ENCODE assay signal across 9 cellular contexts in the genomic region with DNA sequence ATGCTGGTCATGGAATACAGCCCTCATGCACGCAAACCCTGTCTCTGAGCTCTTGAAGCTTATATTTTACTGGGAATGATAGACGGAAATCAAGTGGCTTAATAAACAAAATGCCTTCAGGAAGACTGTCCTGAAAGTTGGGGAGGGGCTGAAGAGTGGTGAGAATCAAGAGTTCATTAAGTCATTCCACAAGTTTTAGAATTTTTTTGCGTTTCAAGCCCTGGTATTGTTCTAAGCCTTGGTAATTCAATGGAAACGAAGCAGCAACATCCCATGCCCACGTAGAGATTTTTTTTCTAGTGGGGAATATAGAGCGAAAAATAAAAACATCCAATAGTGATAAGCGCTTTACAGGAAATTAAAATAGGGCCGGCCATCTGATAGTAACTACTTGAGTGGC. TPM values are rescaled to one million over a fixed set of nuclear protein-coding genes. Genes with fewer than 3 reads are reported as not detected.
A peak's percentile ranks its signal among the peaks of the same experiment; 100 is the strongest.
DNase-seq lines count a peak whose midpoint lies in the region; ATAC-seq, FAIRE-seq and TF ChIP-seq lines count a peak whose summit lies in the region.
"Had no signal": no experiment of that assay in that cellular context is flagged by ENCODE, and none has a peak within 500 bp of the region (broad histone marks: within the 10 kb centered on the region; RNA-seq: fewer than 3 reads in every experiment).

No MANE protein-coding gene starts in this region.

- no peak for FAIRE-seq in GM12878 (lab: Jason Lieb, UNC)
- FAIRE-seq: colon had no signal

- no peak for TF ChIP-seq EP300 in GM12878 (IDR thresholded peaks at IDR 0.05; ENCODE audit: borderline replicate concordance in 1 of 2, control insufficient read depth in 1 of 2, low read depth in 2 of 2, low read length in 2 of 2)
- TF ChIP-seq EP300 in transverse colon (IDR thresholded peaks at IDR 0.05; ENCODE audit: low read depth) = no peak

- H3K9me3 Mint-ChIP-seq in activated T-cell treated with anti-CD3 and anti-CD28 coated beads, Interleukin-2, amount 50 U/mL, for 4 hours = no peaks in the 10 kb centered on the region

- CTCF ChIA-PET in GM12878 (lab: Yijun Ruan, JAX) = interaction anchor here (1.3 to 6.2 kb wide), 3 partner anchors 27 to 51 kb away, joined by 6 to 56 read pairs (median 13); partner anchors contain the start of gene SLC25A35

- H3K4me1 ChIP-seq in GM12878 (ENCODE audit: control insufficient read depth, insufficient read depth, low read length) (peaks cover 10% of the 10 kb centered on the region), lung (ENCODE audit: control insufficient read depth in 2 of 2, insufficient read depth in 2 of 2, low read length in 2 of 2) (peaks cover 4 to 6% of the 10 kb centered on the region in 2 donors), transverse colon (peaks cover 7 to 18% (median 15%) of the 10 kb centered on the region in 4 donors)

- peak overlapping the region; percentile 87 for H2AFZ ChIP-seq in GM12878 (ENCODE audit: control insufficient read depth, low read depth, low read length)

- H3K4me1 Mint-ChIP-seq in activated T-cell treated with anti-CD3 and anti-CD28 coated beads, Interleukin-2, amount 50 U/mL, for 4 hours (ENCODE audit: low read depth) = peaks cover 39% of the 10 kb centered on the region

- peak overlapping the region; percentile 100 for H3K9ac ChIP-seq in GM12878 (ENCODE audit: control insufficient read depth, insufficient read depth, low read length)

- TF ChIP-seq CTCF in GM12878 (IDR thresholded peaks at IDR 0.05 in 2 of 3, conservative IDR thresholded peaks at IDR 0.05 in 1 of 3; ENCODE audit: control insufficient read depth in 2 of 3, extremely low read depth in 1 of 3, insufficient read depth in 1 of 3, low read depth in 3 of 3, low read length in 3 of 3) (no peak), lung (IDR thresholded peaks at IDR 0.05; ENCODE audit: control extremely low read depth, extremely low read depth) (no peak), transverse colon (IDR thresholded peaks at IDR 0.05) (no peak)

- BruUV-seq in GM12878 (replicated peaks; lab: Mats Ljungman, UMichigan) = no TSS peak

- DNase-seq in activated T-cell treated with anti-CD3 and anti-CD28 coated beads, Interleukin-2, amount 50 U/mL, for 4 hours = no peak
- no peak for DNase-seq in activated T-cell treated with anti-CD3 and anti-CD28 coated beads, Interleukin-2, amount 50 U/mL, for 48 hours
- DNase-seq in GM12878 (ENCODE audit: low read depth, low spot score) (no peak), lung (ENCODE audit: low spot score) (no peak), transverse colon (no peak), NCI-H345 (lab: John Stamatoyannopoulos, UW) (no peak), GF-D8 (lab: John Stamatoyannopoulos, UW) (no peak), dedifferentiated amniotic fluid mesenchymal stem cell (ENCODE audit: extremely low spot score) (no peak)

- TF ChIP-seq RAD21 in GM12878 (IDR thresholded peaks at IDR 0.05; ENCODE audit: insufficient read depth, low read depth, low read length) = no peak

- H3K4me3 ChIP-seq in GM12878 (peak overlapping the region; percentile 100), lung (peak overlapping the region; percentile 87), transverse colon (peak overlapping the region; percentile 56 to 87 (median 62))

- peaks cover 2% of the 10 kb centered on the region; the same call in 1 of the 3 replicates for H3K9me3 ChIP-seq in GM12878 (replicated peaks; ENCODE audit: control insufficient read depth, insufficient read depth, low read length)
- H3K9me3 ChIP-seq in lung (ENCODE audit: control insufficient read depth in 2 of 2, insufficient read depth in 1 of 2, low read length in 1 of 2) = no peaks in the 10 kb centered on the region
- H3K9me3 ChIP-seq in transverse colon = no peaks in the 10 kb centered on the region

- H3K27me3 ChIP-seq in GM12878 (replicated peaks in 1 of 2; ENCODE audit: control insufficient read depth in 2 of 2, insufficient read depth in 2 of 2, low read length in 1 of 2) (no peaks in the 10 kb centered on the region), lung (ENCODE audit: control insufficient read depth, insufficient read depth) (no peaks in the 10 kb centered on the region), transverse colon (no peaks in the 10 kb centered on the region)

- peaks cover 24% of the 10 kb centered on the region for H3K36me3 Mint-ChIP-seq in activated T-cell treated with anti-CD3 and anti-CD28 coated beads, Interleukin-2, amount 50 U/mL, for 4 hours (ENCODE audit: insufficient read depth)

- peaks cover 4 to 7% of the 10 kb centered on the region in 2 experiments; a peak in 3 of 4 replicates for H3K36me3 ChIP-seq in GM12878 (ENCODE audit: control insufficient read depth in 2 of 2, insufficient read depth in 2 of 2, low read length in 1 of 2)
- H3K36me3 ChIP-seq in lung (ENCODE audit: control insufficient read depth in 2 of 2, insufficient read depth in 2 of 2, low read length in 2 of 2) = peaks cover 0 to 6% of the 10 kb centered on the region in 2 donors
- H3K36me3 ChIP-seq in transverse colon = no peaks in the 10 kb centered on the region

- WGBS in GM12878 (ENCODE audit: insufficient coverage, insufficient replicate concordance, low lambda C conversion rate, missing lambda C conversion rate) = under 1% methylated on average over 8 of the region's 8 CpGs
- 11 to 14% methylated on average over 8 of the region's 8 CpGs for WGBS in lung, 2 donors
- WGBS in transverse colon (ENCODE audit: low coverage in 1 of 2), 2 donors = 11 to 28% methylated on average over 3 to 8 of the region's 8 CpGs

- POLR2A ChIA-PET in GM12878 (lab: Charles Lee) = interaction anchor here (0.6 to 9.6 kb wide), 9 partner anchors 12 to 128 kb away, joined by 4 to 161 read pairs (median 19); partner anchors contain the start of genes AURKB, BORCS6, RANGRF and SLC25A35

- in situ Hi-C loops in GM12878 (cut with MboI) = no loop called here
- in situ Hi-C loops in transverse colon (cut with MboI; ENCODE audit: low pct_ligation_motif_present in 1 of 4, low pct_unique_long_range_greater_than_20kb in 1 of 4, low sequenced_read_pairs in 3 of 4) = no loop called here

- intact Hi-C loops in GM12878 (cut with micrococcal nuclease; ENCODE audit: unreplicated experiment) = loop anchor here (2.0 kb wide), 3 partner anchors 39 to 63 kb away; partner anchors contain the start of gene RANGRF
- intact Hi-C loops in transverse colon (cut with DNase I; ENCODE audit: low total_unique reads) = no loop called here

- peak overlapping the region; percentile 73 for H3K4me2 ChIP-seq in GM12878 (ENCODE audit: control insufficient read depth, insufficient read depth)

- RAD21 ChIA-PET in GM12878 (lab: Charles Lee; ENCODE audit: unreplicated experiment) = interaction anchor here (0.9 to 5.0 kb wide), 5 partner anchors 27 to 46 kb away, joined by 3 to 58 read pairs (median 4); partner anchors contain the start of genes AURKB, RANGRF and SLC25A35

- peak overlapping the region; percentile 97 for H3K4me3 Mint-ChIP-seq in activated T-cell treated with anti-CD3 and anti-CD28 coated beads, Interleukin-2, amount 50 U/mL, for 4 hours

- no peak for ATAC-seq in activated T-cell treated with anti-CD3 and anti-CD28 coated beads, Interleukin-2, amount 50 U/mL, for 4 hours
- ATAC-seq in GM12878 (no peak), lung (ENCODE audit: insufficient read depth, low FRiP score) (no peak)

- H3K79me2 ChIP-seq in GM12878 (ENCODE audit: control insufficient read depth, insufficient read depth, low read length) = peaks cover 49% of the 10 kb centered on the region

- TF ChIP-seq POLR2A in GM12878 (IDR thresholded peaks at IDR 0.05; ENCODE audit: low read depth, low read length) = no peak
- no peak for TF ChIP-seq POLR2A in transverse colon (IDR thresholded peaks at IDR 0.05)

- H4K20me1 ChIP-seq in GM12878 (ENCODE audit: control insufficient read depth, insufficient read depth) = no peaks in the 10 kb centered on the region

- peak overlapping the region; percentile 100 for H3K27ac ChIP-seq in GM12878 (ENCODE audit: control insufficient read depth, insufficient read depth)
- H3K27ac ChIP-seq in lung (ENCODE audit: low read depth in 1 of 2, low read length in 1 of 2) = peak overlapping the region; percentile 78 to 97
- peak overlapping the region; percentile 98 to 100 (median 100) for H3K27ac ChIP-seq in transverse colon

- H3K27me3 Mint-ChIP-seq in activated T-cell treated with anti-CD3 and anti-CD28 coated beads, Interleukin-2, amount 50 U/mL, for 4 hours (ENCODE audit: low read depth) = no peaks in the 10 kb centered on the region

- SMC1A ChIA-PET in GM12878 (lab: Charles Lee; ENCODE audit: uncharacterized antibody, unreplicated experiment) = interaction anchor here (0.6 to 4.9 kb wide), 8 partner anchors 11 to 702 kb away, joined by 3 to 64 read pairs (median 4); partner anchors contain the start of genes KRABD2, RANGRF and SLC25A35

RNA-seq across cellular contexts. Expression of gene PFAS, which starts 0.5 kb away (rescaled TPM):
- 100 to 1,000 TPM; 222 to 271 (median 254) TPM for total RNA-seq in activated T-cell treated with anti-CD3 and anti-CD28 coated beads, Interleukin-2, amount 50 U/mL, for 4 hours
- 63.4 and 75.4 TPM in 2 replicates for total RNA-seq in GM12878 (2013; cell fraction: nucleolus; rRNA removed)
- 65.5 and 73.4 TPM in 2 replicates for total RNA-seq in GM12878 (2014; rRNA removed)
- 25.8 and 30.3 TPM in 2 replicates for total RNA-seq in GM12878 (2014; rRNA removed; fragmentation: Illumina TruSeq; extraction: Trizol)
- total RNA-seq in GM12878 (2021) = 113 and 122 TPM in 2 replicates
- 23.9 TPM for polyA plus RNA-seq in GM12878 (2011; ENCODE audit: low read depth)
- polyA plus RNA-seq in GM12878 (2011; rRNA removed) = 18.8 and 42.4 TPM in 2 replicates
- 34.4 and 37.7 TPM in 2 replicates for polyA plus RNA-seq in GM12878 (2011; cell fraction: cytosol; rRNA removed)
- polyA plus RNA-seq in GM12878 (2011; cell fraction: nucleus; rRNA removed) = 85.3 and 143 TPM in 2 replicates
- polyA plus RNA-seq in GM12878 (2012) = 24.8 and 37.2 TPM in 2 replicates
- polyA plus RNA-seq in GM12878 (2014; fragmentation: Illumina TruSeq; extraction: Trizol) = 31.3 and 36.4 TPM in 2 replicates
- 10 to 100 TPM; 13.9 to 16.1 TPM for polyA plus RNA-seq in GM12878 (2014; fragmentation: Nextera tagmentation; extraction: Ambion mirVana)
- polyA plus RNA-seq in GM12878 (2014; rRNA removed) = 51.9 and 63.8 TPM in 2 replicates
- polyA plus RNA-seq in GM12878 (2016; fragmentation: Nextera tagmentation; extraction: Ambion mirVana) = 10 to 100 TPM; 72.1 to 77.0 TPM
- 56.5 and 90.4 TPM in 2 replicates for polyA minus RNA-seq in GM12878 (2011; rRNA and poly(A)+ RNA removed)
- polyA minus RNA-seq in GM12878 (2011; cell fraction: cytosol; rRNA and poly(A)+ RNA removed) = 34.6 and 38.9 TPM in 2 replicates
- 38.6 and 68.2 TPM in 2 replicates for polyA minus RNA-seq in GM12878 (2011; cell fraction: nucleus; rRNA and poly(A)+ RNA removed)
- 10 to 100 TPM; 20.1 to 47.6 TPM for total RNA-seq in lung
- 10 to 100 TPM; 14.0 to 15.3 TPM for polyA plus RNA-seq in lung
- 10 to 100 TPM in 2 of 4 donors, 1 to 10 TPM in 1, under 1 TPM in 1; 0.75 to 24.9 (median 8.9) TPM for total RNA-seq in transverse colon

RNA-seq across cellular contexts. Expression of gene CTC1, which starts 1.8 kb away (rescaled TPM):
- 10 to 100 TPM; 51.2 to 56.7 (median 53.9) TPM for total RNA-seq in activated T-cell treated with anti-CD3 and anti-CD28 coated beads, Interleukin-2, amount 50 U/mL, for 4 hours
- total RNA-seq in GM12878 (2013; cell fraction: nucleolus; rRNA removed) = 125 and 136 TPM in 2 replicates
- 13.9 and 14.6 TPM in 2 replicates for total RNA-seq in GM12878 (2014; rRNA removed)
- total RNA-seq in GM12878 (2014; rRNA removed; fragmentation: Illumina TruSeq; extraction: Trizol) = 9.9 and 12.3 TPM in 2 replicates
- total RNA-seq in GM12878 (2021) = 40.7 and 45.7 TPM in 2 replicates
- 16.0 TPM for polyA plus RNA-seq in GM12878 (2011; ENCODE audit: low read depth)
- 16.9 and 26.5 TPM in 2 replicates for polyA plus RNA-seq in GM12878 (2011; rRNA removed)
- 23.3 and 39.5 TPM in 2 replicates for polyA plus RNA-seq in GM12878 (2011; cell fraction: cytosol; rRNA removed)
- 259 and 294 TPM in 2 replicates for polyA plus RNA-seq in GM12878 (2011; cell fraction: nucleus; rRNA removed)
- polyA plus RNA-seq in GM12878 (2012) = 34.3 and 34.5 TPM in 2 replicates
- polyA plus RNA-seq in GM12878 (2014; fragmentation: Illumina TruSeq; extraction: Trizol) = 25.5 and 26.4 TPM in 2 replicates
- polyA plus RNA-seq in GM12878 (2014; fragmentation: Nextera tagmentation; extraction: Ambion mirVana) = 1 to 10 TPM; 6.6 to 7.0 TPM
- 23.5 and 30.2 TPM in 2 replicates for polyA plus RNA-seq in GM12878 (2014; rRNA removed)
- 10 to 100 TPM; 27.5 to 28.5 TPM for polyA plus RNA-seq in GM12878 (2016; fragmentation: Nextera tagmentation; extraction: Ambion mirVana)
- polyA minus RNA-seq in GM12878 (2011; rRNA and poly(A)+ RNA removed) = 44.8 and 48.2 TPM in 2 replicates
- polyA minus RNA-seq in GM12878 (2011; cell fraction: cytosol; rRNA and poly(A)+ RNA removed) = 7.7 and 12.4 TPM in 2 replicates
- 110 and 134 TPM in 2 replicates for polyA minus RNA-seq in GM12878 (2011; cell fraction: nucleus; rRNA and poly(A)+ RNA removed)
- total RNA-seq in lung = 10 to 100 TPM; 27.7 to 45.3 TPM
- polyA plus RNA-seq in lung = 10 to 100 TPM; 19.1 to 26.5 TPM
- total RNA-seq in transverse colon = 100 to 1,000 TPM in 1 of 4 donors, 10 to 100 TPM in 3; 19.9 to 139 (median 31.7) TPM

RNA-seq across cellular contexts. Expression of gene RANGRF, which starts 38.8 kb away (rescaled TPM):
- total RNA-seq in activated T-cell treated with anti-CD3 and anti-CD28 coated beads, Interleukin-2, amount 50 U/mL, for 4 hours = 10 to 100 TPM; 66.3 to 69.8 (median 67.6) TPM
- total RNA-seq in GM12878 (2013; cell fraction: nucleolus; rRNA removed) = 3.2 and 3.6 TPM in 2 replicates
- total RNA-seq in GM12878 (2014; rRNA removed) = 48.8 and 52.3 TPM in 2 replicates
- 26.9 and 30.1 TPM in 2 replicates for total RNA-seq in GM12878 (2014; rRNA removed; fragmentation: Illumina TruSeq; extraction: Trizol)
- 41.9 and 48.9 TPM in 2 replicates for total RNA-seq in GM12878 (2021)
- polyA plus RNA-seq in GM12878 (2011; ENCODE audit: low read depth) = 24.4 TPM
- polyA plus RNA-seq in GM12878 (2011; rRNA removed) = 37.0 and 63.3 TPM in 2 replicates
- 88.3 and 119 TPM in 2 replicates for polyA plus RNA-seq in GM12878 (2011; cell fraction: cytosol; rRNA removed)
- 84.7 and 108 TPM in 2 replicates for polyA plus RNA-seq in GM12878 (2011; cell fraction: nucleus; rRNA removed)
- polyA plus RNA-seq in GM12878 (2012) = 33.7 and 42.9 TPM in 2 replicates
- polyA plus RNA-seq in GM12878 (2014; fragmentation: Illumina TruSeq; extraction: Trizol) = 31.3 and 47.5 TPM in 2 replicates
- 100 to 1,000 TPM; 123 to 181 TPM for polyA plus RNA-seq in GM12878 (2014; fragmentation: Nextera tagmentation; extraction: Ambion mirVana)
- 59.5 and 67.1 TPM in 2 replicates for polyA plus RNA-seq in GM12878 (2014; rRNA removed)
- 10 to 100 TPM; 87.2 to 91.4 TPM for polyA plus RNA-seq in GM12878 (2016; fragmentation: Nextera tagmentation; extraction: Ambion mirVana)
- polyA minus RNA-seq in GM12878 (2011; rRNA and poly(A)+ RNA removed) = 23.9 and 48.8 TPM in 2 replicates
- polyA minus RNA-seq in GM12878 (2011; cell fraction: cytosol; rRNA and poly(A)+ RNA removed) = 24.4 and 24.7 TPM in 2 replicates
- polyA minus RNA-seq in GM12878 (2011; cell fraction: nucleus; rRNA and poly(A)+ RNA removed) = 10.2 and 14.9 TPM in 2 replicates
- 10 to 100 TPM; 15.5 to 31.6 TPM for total RNA-seq in lung
- polyA plus RNA-seq in lung = 10 to 100 TPM; 39.1 to 60.1 TPM
- 10 to 100 TPM in 3 of 4 donors, 1 to 10 TPM in 1; 8.4 to 47.1 (median 14.6) TPM for total RNA-seq in transverse colon

RNA-seq across cellular contexts. Expression of gene AURKB, which starts 39.2 kb away (rescaled TPM):
- 1 to 10 TPM; 6.2 to 6.7 (median 6.7) TPM for total RNA-seq in activated T-cell treated with anti-CD3 and anti-CD28 coated beads, Interleukin-2, amount 50 U/mL, for 4 hours
- total RNA-seq in GM12878 (2013; cell fraction: nucleolus; rRNA removed) = 53.6 and 56.5 TPM in 2 replicates
- total RNA-seq in GM12878 (2014; rRNA removed) = 125 and 134 TPM in 2 replicates
- 101 and 109 TPM in 2 replicates for total RNA-seq in GM12878 (2014; rRNA removed; fragmentation: Illumina TruSeq; extraction: Trizol)
- total RNA-seq in GM12878 (2021) = 140 and 141 TPM in 2 replicates
- polyA plus RNA-seq in GM12878 (2011; ENCODE audit: low read depth) = 54.5 TPM
- 24.7 and 52.7 TPM in 2 replicates for polyA plus RNA-seq in GM12878 (2011; rRNA removed)
- 78.6 and 120 TPM in 2 replicates for polyA plus RNA-seq in GM12878 (2011; cell fraction: cytosol; rRNA removed)
- polyA plus RNA-seq in GM12878 (2011; cell fraction: nucleus; rRNA removed) = 223 and 238 TPM in 2 replicates
- polyA plus RNA-seq in GM12878 (2012) = 66.2 and 89.3 TPM in 2 replicates
- polyA plus RNA-seq in GM12878 (2014; fragmentation: Illumina TruSeq; extraction: Trizol) = 89.9 and 149 TPM in 2 replicates
- polyA plus RNA-seq in GM12878 (2014; fragmentation: Nextera tagmentation; extraction: Ambion mirVana) = 100 to 1,000 TPM; 107 to 121 TPM
- polyA plus RNA-seq in GM12878 (2014; rRNA removed) = 81.5 and 106 TPM in 2 replicates
- polyA plus RNA-seq in GM12878 (2016; fragmentation: Nextera tagmentation; extraction: Ambion mirVana) = 100 to 1,000 TPM; 187 to 209 TPM
- polyA minus RNA-seq in GM12878 (2011; rRNA and poly(A)+ RNA removed) = 42.4 and 65.7 TPM in 2 replicates
- 20.8 and 32.3 TPM in 2 replicates for polyA minus RNA-seq in GM12878 (2011; cell fraction: cytosol; rRNA and poly(A)+ RNA removed)
- polyA minus RNA-seq in GM12878 (2011; cell fraction: nucleus; rRNA and poly(A)+ RNA removed) = 70.2 and 122 TPM in 2 replicates
- 1 to 10 TPM; 2.1 to 3.9 TPM for total RNA-seq in lung
- polyA plus RNA-seq in lung = 1 to 10 TPM; 3.6 to 5.7 TPM
- 1 to 10 TPM; 2.2 to 8.6 (median 5.6) TPM for total RNA-seq in transverse colon

RNA-seq across cellular contexts. Expression of gene SLC25A35, which starts 45.6 kb away (rescaled TPM):
- total RNA-seq in activated T-cell treated with anti-CD3 and anti-CD28 coated beads, Interleukin-2, amount 50 U/mL, for 4 hours = 1 to 10 TPM; 1.7 to 1.9 (median 1.7) TPM
- total RNA-seq in GM12878 (2013; cell fraction: nucleolus; rRNA removed) = 5.0 and 6.5 TPM in 2 replicates
- total RNA-seq in GM12878 (2014; rRNA removed) (1.6 and 1.7 TPM in 2 replicates), GM12878 (2014; rRNA removed; fragmentation: Illumina TruSeq; extraction: Trizol) (1.1 and 1.5 TPM in 2 replicates), GM12878 (2021) (3.4 and 4.7 TPM in 2 replicates), lung (10 to 100 TPM in 1 of 2 donors, 1 to 10 TPM in 1; 1.2 to 11.7 TPM), transverse colon (10 to 100 TPM in 1 of 4 donors, 1 to 10 TPM in 3; 2.2 to 27.7 (median 4.2) TPM)
- 1.7 TPM for polyA plus RNA-seq in GM12878 (2011; ENCODE audit: low read depth)
- polyA plus RNA-seq in GM12878 (2011; rRNA removed) (0.91 and 2.0 TPM in 2 replicates), GM12878 (2014; fragmentation: Illumina TruSeq; extraction: Trizol) (2.6 and 3.2 TPM in 2 replicates), GM12878 (2014; fragmentation: Nextera tagmentation; extraction: Ambion mirVana) (1 to 10 TPM; 1.2 to 2.3 TPM), GM12878 (2014; rRNA removed) (4.2 and 4.6 TPM in 2 replicates), GM12878 (2016; fragmentation: Nextera tagmentation; extraction: Ambion mirVana) (1 to 10 TPM; 1.8 to 2.2 TPM), lung (1 to 10 TPM; 5.5 to 9.4 TPM)
- polyA plus RNA-seq in GM12878 (2011; cell fraction: cytosol; rRNA removed) = 2.4 and 2.8 TPM in 2 replicates
- polyA plus RNA-seq in GM12878 (2011; cell fraction: nucleus; rRNA removed) = 12.6 and 18.6 TPM in 2 replicates
- polyA plus RNA-seq in GM12878 (2012) = 2.8 and 3.0 TPM in 2 replicates
- polyA minus RNA-seq in GM12878 (2011; rRNA and poly(A)+ RNA removed) = 2.0 and 2.2 TPM in 2 replicates
- polyA minus RNA-seq in GM12878 (2011; cell fraction: cytosol; rRNA and poly(A)+ RNA removed) = 0.53 and 1.1 TPM in 2 replicates
- polyA minus RNA-seq in GM12878 (2011; cell fraction: nucleus; rRNA and poly(A)+ RNA removed) = 2.8 and 6.6 TPM in 2 replicates
